In the genomic region with DNA sequence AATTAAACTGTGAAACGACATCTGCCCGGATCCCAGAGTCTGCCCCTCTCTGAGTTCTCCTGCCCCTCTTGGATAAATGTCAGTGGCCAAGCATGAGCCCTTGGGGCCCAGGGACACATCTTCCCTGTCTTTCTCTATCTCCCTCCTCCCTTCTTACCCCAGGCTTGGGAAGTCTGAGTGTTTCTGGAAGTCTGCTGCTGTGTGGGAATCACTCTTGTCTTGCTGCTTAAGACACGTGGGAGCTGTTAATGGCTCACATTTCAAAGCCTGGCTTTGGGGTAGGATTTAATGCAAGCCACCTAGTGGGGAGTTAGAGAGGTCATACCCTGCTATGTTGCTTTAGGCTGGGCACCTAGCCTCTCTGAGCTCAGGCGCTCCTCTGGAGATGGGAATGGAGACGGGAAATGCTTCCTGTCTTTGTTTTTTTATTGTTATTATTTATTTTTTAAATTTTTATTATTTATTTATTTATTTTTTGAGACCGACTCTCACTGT, we compare ENCODE assay signal across 1 cellular context.
TF ChIP-seq lines count a peak whose summit lies in the region.

No MANE protein-coding gene starts in this region.

TF ChIP-seq in HEK293, 187 proteins besides CTCF, POLR2A, EP300 and RAD21 (continued from another document and continues in another):
- TF ChIP-seq, protein P1, sequence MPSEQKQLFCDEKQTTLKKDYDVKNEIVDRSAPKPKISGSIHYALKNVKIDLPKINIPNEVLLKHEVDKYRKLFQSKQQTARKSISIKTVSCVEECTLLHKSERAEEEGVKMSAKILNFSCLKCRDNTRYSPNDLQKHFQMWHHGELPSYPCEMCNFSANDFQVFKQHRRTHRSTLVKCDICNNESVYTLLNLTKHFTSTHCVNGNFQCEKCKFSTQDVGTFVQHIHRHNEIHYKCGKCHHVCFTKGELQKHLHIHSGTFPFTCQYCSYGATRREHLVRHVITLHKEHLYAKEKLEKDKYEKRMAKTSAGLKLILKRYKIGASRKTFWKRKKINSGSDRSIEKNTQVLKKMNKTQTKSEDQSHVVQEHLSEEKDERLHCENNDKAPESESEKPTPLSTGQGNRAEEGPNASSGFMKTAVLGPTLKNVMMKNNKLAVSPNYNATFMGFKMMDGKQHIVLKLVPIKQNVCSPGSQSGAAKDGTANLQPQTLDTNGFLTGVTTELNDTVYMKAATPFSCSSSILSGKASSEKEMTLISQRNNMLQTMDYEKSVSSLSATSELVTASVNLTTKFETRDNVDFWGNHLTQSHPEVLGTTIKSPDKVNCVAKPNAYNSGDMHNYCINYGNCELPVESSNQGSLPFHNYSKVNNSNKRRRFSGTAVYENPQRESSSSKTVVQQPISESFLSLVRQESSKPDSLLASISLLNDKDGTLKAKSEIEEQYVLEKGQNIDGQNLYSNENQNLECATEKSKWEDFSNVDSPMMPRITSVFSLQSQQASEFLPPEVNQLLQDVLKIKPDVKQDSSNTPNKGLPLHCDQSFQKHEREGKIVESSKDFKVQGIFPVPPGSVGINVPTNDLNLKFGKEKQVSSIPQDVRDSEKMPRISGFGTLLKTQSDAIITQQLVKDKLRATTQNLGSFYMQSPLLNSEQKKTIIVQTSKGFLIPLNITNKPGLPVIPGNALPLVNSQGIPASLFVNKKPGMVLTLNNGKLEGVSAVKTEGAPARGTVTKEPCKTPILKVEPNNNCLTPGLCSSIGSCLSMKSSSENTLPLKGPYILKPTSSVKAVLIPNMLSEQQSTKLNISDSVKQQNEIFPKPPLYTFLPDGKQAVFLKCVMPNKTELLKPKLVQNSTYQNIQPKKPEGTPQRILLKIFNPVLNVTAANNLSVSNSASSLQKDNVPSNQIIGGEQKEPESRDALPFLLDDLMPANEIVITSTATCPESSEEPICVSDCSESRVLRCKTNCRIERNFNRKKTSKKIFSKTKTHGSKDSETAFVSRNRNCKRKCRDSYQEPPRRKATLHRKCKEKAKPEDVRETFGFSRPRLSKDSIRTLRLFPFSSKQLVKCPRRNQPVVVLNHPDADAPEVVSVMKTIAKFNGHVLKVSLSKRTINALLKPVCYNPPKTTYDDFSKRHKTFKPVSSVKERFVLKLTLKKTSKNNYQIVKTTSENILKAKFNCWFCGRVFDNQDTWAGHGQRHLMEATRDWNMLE (tag by site-specific recombination; conservative IDR thresholded peaks at IDR 0.05; ENCODE audit: low read depth): no peak
- no peak for TF ChIP-seq ZNF24 (tag by site-specific recombination; IDR thresholded peaks at IDR 0.05)
- no peak for TF ChIP-seq HOXA7 (CRISPR knock-in tag; IDR thresholded peaks at IDR 0.05; ENCODE audit: borderline replicate concordance)
- TF ChIP-seq, protein P2, sequence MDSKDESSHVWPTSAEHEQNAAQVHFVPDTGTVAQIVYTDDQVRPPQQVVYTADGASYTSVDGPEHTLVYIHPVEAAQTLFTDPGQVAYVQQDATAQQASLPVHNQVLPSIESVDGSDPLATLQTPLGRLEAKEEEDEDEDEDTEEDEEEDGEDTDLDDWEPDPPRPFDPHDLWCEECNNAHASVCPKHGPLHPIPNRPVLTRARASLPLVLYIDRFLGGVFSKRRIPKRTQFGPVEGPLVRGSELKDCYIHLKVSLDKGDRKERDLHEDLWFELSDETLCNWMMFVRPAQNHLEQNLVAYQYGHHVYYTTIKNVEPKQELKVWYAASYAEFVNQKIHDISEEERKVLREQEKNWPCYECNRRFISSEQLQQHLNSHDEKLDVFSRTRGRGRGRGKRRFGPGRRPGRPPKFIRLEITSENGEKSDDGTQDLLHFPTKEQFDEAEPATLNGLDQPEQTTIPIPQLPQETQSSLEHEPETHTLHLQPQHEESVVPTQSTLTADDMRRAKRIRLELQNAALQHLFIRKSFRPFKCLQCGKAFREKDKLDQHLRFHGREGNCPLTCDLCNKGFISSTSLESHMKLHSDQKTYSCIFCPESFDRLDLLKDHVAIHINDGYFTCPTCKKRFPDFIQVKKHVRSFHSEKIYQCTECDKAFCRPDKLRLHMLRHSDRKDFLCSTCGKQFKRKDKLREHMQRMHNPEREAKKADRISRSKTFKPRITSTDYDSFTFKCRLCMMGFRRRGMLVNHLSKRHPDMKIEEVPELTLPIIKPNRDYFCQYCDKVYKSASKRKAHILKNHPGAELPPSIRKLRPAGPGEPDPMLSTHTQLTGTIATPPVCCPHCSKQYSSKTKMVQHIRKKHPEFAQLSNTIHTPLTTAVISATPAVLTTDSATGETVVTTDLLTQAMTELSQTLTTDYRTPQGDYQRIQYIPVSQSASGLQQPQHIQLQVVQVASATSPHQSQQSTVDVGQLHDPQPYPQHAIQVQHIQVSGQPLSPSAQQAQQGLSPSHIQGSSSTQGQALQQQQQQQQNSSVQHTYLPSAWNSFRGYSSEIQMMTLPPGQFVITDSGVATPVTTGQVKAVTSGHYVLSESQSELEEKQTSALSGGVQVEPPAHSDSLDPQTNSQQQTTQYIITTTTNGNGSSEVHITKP (tag by site-specific recombination; IDR thresholded peaks at IDR 0.05): no peak
- no peak for TF ChIP-seq ZNF23 (tag by site-specific recombination; IDR thresholded peaks at IDR 0.05; ENCODE audit: borderline replicate concordance)
- no peak for TF ChIP-seq ZNF777 (tag by site-specific recombination; IDR thresholded peaks at IDR 0.05; ENCODE audit: borderline replicate concordance)
- no peak for TF ChIP-seq REST (tag by site-specific recombination; IDR thresholded peaks at IDR 0.05)
- no peak for TF ChIP-seq ZBTB6 (tag by site-specific recombination; IDR thresholded peaks at IDR 0.05)
- no peak for TF ChIP-seq MEIS1 (CRISPR knock-in tag; IDR thresholded peaks at IDR 0.05; ENCODE audit: borderline replicate concordance)
- no peak for TF ChIP-seq ZBTB1 (tag by site-specific recombination; IDR thresholded peaks at IDR 0.05)
- TF ChIP-seq ZBTB26 (tag by site-specific recombination; optimal IDR thresholded peaks at IDR 0.05): no peak
- TF ChIP-seq ZNF654 (tag by site-specific recombination; IDR thresholded peaks at IDR 0.05; ENCODE audit: low read depth): no peak
- TF ChIP-seq YY1 (tag by site-specific recombination; IDR thresholded peaks at IDR 0.05): no peak
- TF ChIP-seq ZNF214 (tag by site-specific recombination; IDR thresholded peaks at IDR 0.05; ENCODE audit: borderline replicate concordance): no peak
- TF ChIP-seq GLIS2 (tag by site-specific recombination; IDR thresholded peaks at IDR 0.05): peak; percentile 28
- no peak for TF ChIP-seq SP2 (tag by site-specific recombination; IDR thresholded peaks at IDR 0.05)
- no peak for TF ChIP-seq ZNF529 (tag by site-specific recombination; IDR thresholded peaks at IDR 0.05; ENCODE audit: insufficient replicate concordance)
- TF ChIP-seq ZNF747 (tag by site-specific recombination; IDR thresholded peaks at IDR 0.05): no peak
- no peak for TF ChIP-seq ZNF48 (tag by site-specific recombination; IDR thresholded peaks at IDR 0.05)
- no peak for TF ChIP-seq ZNF221 (tag by site-specific recombination; IDR thresholded peaks at IDR 0.05; ENCODE audit: borderline replicate concordance)
- TF ChIP-seq, protein P3, sequence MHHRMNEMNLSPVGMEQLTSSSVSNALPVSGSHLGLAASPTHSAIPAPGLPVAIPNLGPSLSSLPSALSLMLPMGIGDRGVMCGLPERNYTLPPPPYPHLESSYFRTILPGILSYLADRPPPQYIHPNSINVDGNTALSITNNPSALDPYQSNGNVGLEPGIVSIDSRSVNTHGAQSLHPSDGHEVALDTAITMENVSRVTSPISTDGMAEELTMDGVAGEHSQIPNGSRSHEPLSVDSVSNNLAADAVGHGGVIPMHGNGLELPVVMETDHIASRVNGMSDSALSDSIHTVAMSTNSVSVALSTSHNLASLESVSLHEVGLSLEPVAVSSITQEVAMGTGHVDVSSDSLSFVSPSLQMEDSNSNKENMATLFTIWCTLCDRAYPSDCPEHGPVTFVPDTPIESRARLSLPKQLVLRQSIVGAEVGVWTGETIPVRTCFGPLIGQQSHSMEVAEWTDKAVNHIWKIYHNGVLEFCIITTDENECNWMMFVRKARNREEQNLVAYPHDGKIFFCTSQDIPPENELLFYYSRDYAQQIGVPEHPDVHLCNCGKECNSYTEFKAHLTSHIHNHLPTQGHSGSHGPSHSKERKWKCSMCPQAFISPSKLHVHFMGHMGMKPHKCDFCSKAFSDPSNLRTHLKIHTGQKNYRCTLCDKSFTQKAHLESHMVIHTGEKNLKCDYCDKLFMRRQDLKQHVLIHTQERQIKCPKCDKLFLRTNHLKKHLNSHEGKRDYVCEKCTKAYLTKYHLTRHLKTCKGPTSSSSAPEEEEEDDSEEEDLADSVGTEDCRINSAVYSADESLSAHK (tag by site-specific recombination; IDR thresholded peaks at IDR 0.05): peak; percentile 70
- no peak for TF ChIP-seq ZNF112 (tag by site-specific recombination; IDR thresholded peaks at IDR 0.05)
- TF ChIP-seq ZSCAN23 (tag by site-specific recombination; IDR thresholded peaks at IDR 0.05): no peak
- TF ChIP-seq ZNF664 (tag by site-specific recombination; IDR thresholded peaks at IDR 0.05): no peak
- TF ChIP-seq ZEB2 (tag by site-specific recombination; IDR thresholded peaks at IDR 0.05): no peak
- no peak for TF ChIP-seq ZNF18 (tag by site-specific recombination; IDR thresholded peaks at IDR 0.05)
- TF ChIP-seq, protein P4, sequence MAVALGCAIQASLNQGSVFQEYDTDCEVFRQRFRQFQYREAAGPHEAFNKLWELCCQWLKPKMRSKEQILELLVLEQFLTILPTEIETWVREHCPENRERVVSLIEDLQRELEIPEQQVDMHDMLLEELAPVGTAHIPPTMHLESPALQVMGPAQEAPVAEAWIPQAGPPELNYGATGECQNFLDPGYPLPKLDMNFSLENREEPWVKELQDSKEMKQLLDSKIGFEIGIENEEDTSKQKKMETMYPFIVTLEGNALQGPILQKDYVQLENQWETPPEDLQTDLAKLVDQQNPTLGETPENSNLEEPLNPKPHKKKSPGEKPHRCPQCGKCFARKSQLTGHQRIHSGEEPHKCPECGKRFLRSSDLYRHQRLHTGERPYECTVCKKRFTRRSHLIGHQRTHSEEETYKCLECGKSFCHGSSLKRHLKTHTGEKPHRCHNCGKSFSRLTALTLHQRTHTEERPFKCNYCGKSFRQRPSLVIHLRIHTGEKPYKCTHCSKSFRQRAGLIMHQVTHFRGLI (tag by site-specific recombination; IDR thresholded peaks at IDR 0.05): no peak
- no peak for TF ChIP-seq HOXD13 (CRISPR knock-in tag; IDR thresholded peaks at IDR 0.05; ENCODE audit: borderline replicate concordance)
- no peak for TF ChIP-seq ZNF37A (tag by site-specific recombination; IDR thresholded peaks at IDR 0.05)
- TF ChIP-seq ZNF624 (tag by site-specific recombination; IDR thresholded peaks at IDR 0.05): no peak
- TF ChIP-seq OSR2 (tag by site-specific recombination; IDR thresholded peaks at IDR 0.05): peak; percentile 95
- no peak for TF ChIP-seq ZNF544 (tag by site-specific recombination; IDR thresholded peaks at IDR 0.05)
